Comparison of ENCODE assay signal across 28 cellular contexts in the genomic region with DNA sequence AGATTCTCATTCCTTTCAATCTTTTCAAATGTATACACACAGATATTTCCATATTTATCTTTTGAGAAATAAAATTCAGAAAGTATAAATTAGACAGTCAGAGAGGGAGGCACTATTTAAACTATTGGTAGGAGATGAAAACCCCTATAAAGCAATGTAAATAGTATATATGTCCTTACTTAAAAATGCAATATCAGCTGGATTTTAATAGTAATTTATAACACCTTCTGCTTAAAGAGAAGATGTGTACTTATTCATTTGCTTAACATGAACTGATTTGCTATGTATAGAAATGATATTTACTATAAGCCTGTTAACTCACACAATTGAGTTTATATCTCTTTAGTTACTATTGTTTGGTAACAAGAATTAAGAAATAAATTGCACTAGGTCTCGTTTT.
"Had no signal": no experiment of that assay in that cellular context is flagged by ENCODE, and none has a peak within 500 bp of the region (broad histone marks: within the 10 kb centered on the region; RNA-seq: fewer than 3 reads in every experiment).

No MANE protein-coding gene starts in this region.

- H3K36me3 ChIP-seq: neural progenitor cell, ovary, spleen, suprapubic skin, tibial artery, transverse colon, upper lobe of right lung, uterus had no signal

- H3K4me2 ChIP-seq: neural progenitor cell, smooth muscle cell had no signal

- H3K9ac ChIP-seq: neural progenitor cell, parathyroid adenoma had no signal

- H3K9me3 ChIP-seq: ovary, psoas muscle, spleen, suprapubic skin, testis, tibial artery, transverse colon, upper lobe of right lung, uterus had no signal

- H3K27me3 ChIP-seq: neural progenitor cell, ovary, spleen, suprapubic skin, testis, tibial artery, transverse colon, upper lobe of right lung had no signal

- H2AFZ ChIP-seq: neural progenitor cell, parathyroid adenoma had no signal

- DNase-seq: natural killer cell; occipital lobe; ovary; posterior cingulate gyrus; psoas muscle; right cardiac atrium; spleen; stimulated activated CD4-positive, alpha-beta T cell treated with anti-CD3 and anti-CD28 coated beads, Interleukin-12 subunit alpha, Interleukin-12 subunit beta, amount 100 ng/mL, for 4 hours; stimulated activated CD4-positive, alpha-beta T cell treated with anti-CD3 and anti-CD28 coated beads, Interleukin-1b, Interleukin-23, amount 100 ng/mL, for 48 hours; stimulated activated CD4-positive, alpha-beta T cell treated with anti-CD3 and anti-CD28 coated beads, Interleukin-4, amount 100 ng/mL, for 1 hour; stimulated activated CD4-positive, alpha-beta T cell treated with anti-CD3 and anti-CD28 coated beads, Interleukin-4, amount 100 ng/mL, for 4 hours; stimulated activated CD8-positive, alpha-beta memory T cell treated with anti-CD3 and anti-CD28 coated beads, Interleukin-4, amount 100 ng/mL, for 48 hours; stimulated activated naive CD4-positive, alpha-beta T cell; stimulated activated naive CD8-positive, alpha-beta T cell treated with anti-CD3 and anti-CD28 coated beads, Interleukin-15, amount 100 ng/mL, for 72 hours; stimulated activated naive CD8-positive, alpha-beta T cell treated with anti-CD3 and anti-CD28 coated beads, Interleukin-15, Interleukin-2, amounts not matched to agents 100 U/mL and 50 U/mL, for 24 hours; substantia nigra; testis; tibial artery; transverse colon; upper lobe of right lung; uterus had no signal

- H3K27ac ChIP-seq: neural progenitor cell, ovary, parathyroid adenoma, psoas muscle, skin epidermis, spleen, suprapubic skin, testis, tibial artery, transverse colon, upper lobe of right lung, uterus had no signal

- H3K4me1 ChIP-seq: neural progenitor cell, parathyroid adenoma, psoas muscle, spleen, suprapubic skin, testis, tibial artery, transverse colon, upper lobe of right lung, uterus had no signal

- H3K4me3 ChIP-seq: neural progenitor cell, ovary, psoas muscle, skin epidermis, smooth muscle cell, spleen, suprapubic skin, testis, tibial artery, transverse colon, upper lobe of right lung, uterus had no signal

- ATAC-seq: natural killer cell; psoas muscle; right cardiac atrium; sciatic nerve; stimulated activated memory B cell treated with anti-CD40 and anti-IgM and Interleukin-4, amounts not matched to agents 10 μg/mL and 1 μg/mL and 100 μg/mL, for 72 hours; stimulated activated naive CD8-positive, alpha-beta T cell treated with anti-CD3 and anti-CD28 coated beads, Interleukin-15, amount 100 ng/mL, for 72 hours; stimulated activated naive CD8-positive, alpha-beta T cell treated with anti-CD3 and anti-CD28 coated beads, Interleukin-15, Interleukin-2, amounts not matched to agents 100 U/mL and 50 U/mL, for 24 hours; upper lobe of right lung had no signal
